ENCODE assay signal across 10 cellular contexts in the genomic region with DNA sequence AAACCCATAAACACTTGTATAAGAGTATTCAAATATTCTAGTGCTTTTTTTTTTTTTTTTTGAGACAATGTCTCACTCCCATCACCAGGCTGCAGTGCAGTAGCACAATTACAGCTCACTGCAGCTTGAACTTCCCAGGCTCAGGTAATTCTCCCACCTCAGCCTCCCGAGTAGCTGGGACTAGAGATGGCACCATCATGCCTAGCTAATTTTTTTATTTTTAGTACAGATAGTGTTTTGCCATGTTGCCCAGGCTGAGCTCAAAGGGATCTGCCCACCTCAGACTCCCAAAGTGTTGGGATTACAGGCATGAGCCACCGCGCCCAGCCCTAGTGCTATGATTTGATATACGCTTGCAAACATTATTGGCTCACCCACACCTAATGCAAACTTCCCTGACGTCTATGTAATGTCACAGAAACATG. TPM values are rescaled to one million over a fixed set of nuclear protein-coding genes. Genes with fewer than 3 reads are reported as not detected.
A peak's percentile ranks its signal among the peaks of the same experiment; 100 is the strongest.
DNase-seq lines count a peak whose midpoint lies in the region; TF ChIP-seq lines count a peak whose summit lies in the region.
"Had no signal": no experiment of that assay in that cellular context is flagged by ENCODE, and none has a peak within 500 bp of the region (broad histone marks: within the 10 kb centered on the region; RNA-seq: fewer than 3 reads in every experiment).

No MANE protein-coding gene starts in this region.

- peaks cover 21% of the 10 kb centered on the region for H3K4me1 ChIP-seq in smooth muscle cell (ENCODE audit: low read depth)
- H3K4me1 ChIP-seq in A673 (ENCODE audit: insufficient read depth, low read length, poor library complexity, severe bottlenecking) = no peaks in the 10 kb centered on the region
- H3K4me1 ChIP-seq: BLaER1 had no signal

- H3K27ac Mint-ChIP-seq in activated CD4-positive, alpha-beta T cell treated with anti-CD3 and anti-CD28 coated beads, Interleukin-2, amount 10 ng/mL, durations not matched to agents 7 days and 5 days = peak overlapping the region; percentile 51

- 60% methylated on average over 5 of the region's 5 CpGs for WGBS in smooth muscle cell (ENCODE audit: low lambda C conversion rate)

- H3K36me3 Mint-ChIP-seq in activated CD4-positive, alpha-beta T cell treated with anti-CD3 and anti-CD28 coated beads, Interleukin-2, amount 10 ng/mL, durations not matched to agents 7 days and 5 days (ENCODE audit: low read depth) = peaks cover 62% of the 10 kb centered on the region

- peaks cover 4% of the 10 kb centered on the region for H3K9me3 Mint-ChIP-seq in activated CD4-positive, alpha-beta T cell treated with anti-CD3 and anti-CD28 coated beads, Interleukin-2, amount 10 ng/mL, durations not matched to agents 7 days and 5 days

- intact Hi-C loops in A673 (cut with micrococcal nuclease; ENCODE audit: unreplicated experiment) = no loop called here

- H3K4me1 Mint-ChIP-seq in activated CD4-positive, alpha-beta T cell treated with anti-CD3 and anti-CD28 coated beads, Interleukin-2, amount 10 ng/mL, durations not matched to agents 7 days and 5 days = peaks cover 76% of the 10 kb centered on the region

- H2AFZ ChIP-seq in smooth muscle cell (ENCODE audit: low read depth) = no peak overlapping the region

- H4K20me1 ChIP-seq in smooth muscle cell (ENCODE audit: low read depth) = peaks cover 100% of the 10 kb centered on the region

- TF ChIP-seq CTCF in WI38 (IDR thresholded peaks at IDR 0.05; ENCODE audit: low read depth, low read length) = 0 out of 2 replicates have a peak, but pooled peaks have one; percentile 10
- peak; percentile 12 for TF ChIP-seq CTCF in smooth muscle cell (IDR thresholded peaks at IDR 0.05; ENCODE audit: borderline replicate concordance, insufficient read depth, poor library complexity, severe bottlenecking)
- no peak for TF ChIP-seq CTCF in A673 (conservative IDR thresholded peaks at IDR 0.05; ENCODE audit: low read depth, low read length)

- BruUV-seq in A673 (replicated peaks; lab: Mats Ljungman, UMichigan) = no TSS peak

- H3K9me3 ChIP-seq in smooth muscle cell (replicated peaks; ENCODE audit: low read depth) = no peaks in the 10 kb centered on the region
- H3K9me3 ChIP-seq in A673 (ENCODE audit: low read depth, low read length, poor library complexity, severe bottlenecking) = no peaks in the 10 kb centered on the region
- H3K9me3 ChIP-seq: ovary had no signal

- peak overlapping the region; percentile 70 for H3K27ac ChIP-seq in smooth muscle cell (ENCODE audit: low read depth)
- H3K27ac ChIP-seq in A673 (ENCODE audit: low read depth, low read length, poor library complexity, severe bottlenecking) = no peak overlapping the region
- H3K27ac ChIP-seq: BLaER1, ovary had no signal

- DNase-seq in activated CD4-positive, alpha-beta T cell treated with anti-CD3 and anti-CD28 coated beads, Interleukin-2, amount 10 ng/mL, durations not matched to agents 7 days and 5 days = peak; percentile 42
- DNase-seq in activated CD4-positive, alpha-beta T cell treated with anti-CD3 and anti-CD28 coated beads, Interleukin-2, amount 50 U/mL, for 1 hour = no peak
- DNase-seq in glomerular visceral epithelial cell (ENCODE audit: extremely low spot score) (peak; percentile 22), smooth muscle cell (lab: John Stamatoyannopoulos, UW; ENCODE audit: unreplicated experiment) (no peak), NK-92 (lab: John Stamatoyannopoulos, UW; ENCODE audit: unreplicated experiment) (no peak), A673 (ENCODE audit: low spot score) (no peak), cortex of kidney (lab: John Stamatoyannopoulos, UW) (no peak)
- DNase-seq: ovary had no signal

- H3K27me3 ChIP-seq in smooth muscle cell (ENCODE audit: low read depth) = no peaks in the 10 kb centered on the region
- no peaks in the 10 kb centered on the region for H3K27me3 ChIP-seq in A673 (replicated peaks; ENCODE audit: insufficient read depth, low read depth, low read length, poor library complexity)
- H3K27me3 ChIP-seq: BLaER1, ovary had no signal

- CTCF ChIA-PET in activated CD4-positive, alpha-beta T cell treated with anti-CD3 and anti-CD28 coated beads, Interleukin-2, amount 10 ng/mL, durations not matched to agents 7 days and 5 days (lab: Charles Lee) = interaction anchor here (0.6 to 1.4 kb wide), 7 partner anchors 12 to 1186 kb away, joined by 3 to 5 read pairs (median 3); no protein-coding TSS in a partner anchor
- CTCF ChIA-PET in A673 (lab: Charles Lee) = interaction anchor here (0.6 kb wide), 1 partner anchor 113 kb away, joined by 4 read pairs; no protein-coding TSS in a partner anchor

- H3K4me3 ChIP-seq in WI38 (ENCODE audit: low read depth, low read length) (no peak overlapping the region), smooth muscle cell (peak overlapping the region; percentile 28), A673 (ENCODE audit: low read depth, low read length, poor library complexity, severe bottlenecking) (no peak overlapping the region)
- H3K4me3 ChIP-seq: BLaER1, ovary had no signal

- no peak overlapping the region for H3K9ac ChIP-seq in smooth muscle cell (ENCODE audit: low read depth)
- H3K9ac ChIP-seq: BLaER1 had no signal

- POLR2A ChIA-PET in activated CD4-positive, alpha-beta T cell treated with anti-CD3 and anti-CD28 coated beads, Interleukin-2, amount 10 ng/mL, durations not matched to agents 7 days and 5 days (lab: Charles Lee) = interaction anchor here (0.6 to 0.8 kb wide), 2 partner anchors 46 to 72 kb away, joined by 3 read pairs; no protein-coding TSS in a partner anchor
- POLR2A ChIA-PET in A673 (lab: Charles Lee; ENCODE audit: low non-redundant PET) = no interaction called here

- H3K4me2 ChIP-seq in smooth muscle cell = peak overlapping the region; percentile 91
- H3K4me2 ChIP-seq: BLaER1 had no signal

- peaks cover 23% of the 10 kb centered on the region for H3K36me3 ChIP-seq in smooth muscle cell (ENCODE audit: low read depth)
- no peaks in the 10 kb centered on the region for H3K36me3 ChIP-seq in A673 (ENCODE audit: insufficient read depth, low read length, poor library complexity, severe bottlenecking)
- H3K36me3 ChIP-seq: ovary had no signal

- H3F3A ChIP-seq in smooth muscle cell (ENCODE audit: low read depth) = peaks cover 37% of the 10 kb centered on the region

- H3K4me3 Mint-ChIP-seq in activated CD4-positive, alpha-beta T cell treated with anti-CD3 and anti-CD28 coated beads, Interleukin-2, amount 10 ng/mL, durations not matched to agents 7 days and 5 days = peak overlapping the region; percentile 42

- H3K27me3 Mint-ChIP-seq in activated CD4-positive, alpha-beta T cell treated with anti-CD3 and anti-CD28 coated beads, Interleukin-2, amount 10 ng/mL, durations not matched to agents 7 days and 5 days = no peaks in the 10 kb centered on the region

- H3K79me2 ChIP-seq in smooth muscle cell (ENCODE audit: low read depth) = peaks cover 100% of the 10 kb centered on the region

RNA-seq across cellular contexts. Expression of a gene that starts 11.8 kb away (rescaled TPM):
- 100 to 1,000 TPM; 117 to 130 TPM for total RNA-seq in activated CD4-positive, alpha-beta T cell treated with anti-CD3 and anti-CD28 coated beads, Interleukin-2, amount 10 ng/mL, durations not matched to agents 7 days and 5 days
- total RNA-seq in smooth muscle cell = 1,401 and 1,456 TPM in 2 replicates
- polyA plus RNA-seq in smooth muscle cell = 555 and 672 TPM in 2 replicates
- total RNA-seq in A673 (2021) = 39.8 and 42.2 TPM in 2 replicates

Comparison
In these comparisons a context has a peak if more than half of its experiments do, and no peak if none do; other contexts are left out.
1. DNase-seq: peak in activated CD4-positive, alpha-beta T cell treated with anti-CD3 and anti-CD28 coated beads, Interleukin-2, amount 10 ng/mL, durations not matched to agents 7 days and 5 days (single experiment) and glomerular visceral epithelial cell (single experiment); none in activated CD4-positive, alpha-beta T cell treated with anti-CD3 and anti-CD28 coated beads, Interleukin-2, amount 50 U/mL, for 1 hour (single experiment), smooth muscle cell (single experiment), NK-92 (single experiment), A673 (single experiment) and cortex of kidney (single experiment).
2. RNA of a gene that starts 11.8 kb away (total RNA-seq): 1,401 to 1,456 TPM in smooth muscle cell; 117 to 130 TPM in activated CD4-positive, alpha-beta T cell treated with anti-CD3 and anti-CD28 coated beads, Interleukin-2, amount 10 ng/mL, durations not matched to agents 7 days and 5 days and 39.8 to 42.2 TPM in A673; every median in the first group is over 10 times any median in the second.